Comparison of ENCODE assay signal across 9 cellular contexts in the genomic region with DNA sequence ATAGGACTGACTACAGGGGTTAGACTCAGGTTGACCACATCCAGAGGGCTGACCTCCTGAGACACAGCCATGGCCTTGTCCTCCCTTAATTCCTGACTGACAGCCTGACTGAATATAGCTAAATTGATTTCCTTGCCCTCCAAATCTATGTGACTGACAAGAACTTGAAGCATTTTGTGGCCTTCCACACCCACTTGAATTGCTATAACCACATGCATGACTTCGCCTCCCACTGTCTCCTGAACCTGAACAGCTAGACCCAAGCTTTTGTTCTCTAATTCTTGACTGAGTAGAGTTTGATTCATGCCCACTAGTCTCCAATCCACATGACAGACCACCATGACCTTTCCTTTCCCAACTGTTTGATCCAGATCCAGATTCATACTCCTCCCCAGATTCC. TPM values are rescaled to one million over a fixed set of nuclear protein-coding genes. Genes with fewer than 3 reads are reported as not detected.
"Had no signal": no experiment of that assay in that cellular context is flagged by ENCODE, and none has a peak within 500 bp of the region (broad histone marks: within the 10 kb centered on the region; RNA-seq: fewer than 3 reads in every experiment).

No MANE protein-coding gene starts in this region.

- H3K4me3 ChIP-seq: K562 had no signal

- H3K27ac Mint-ChIP-seq: IgD-negative memory B cell had no signal

- ATAC-seq: HepG2, K562 had no signal

- H3K4me1 Mint-ChIP-seq: IgD-negative memory B cell had no signal

- DNase-seq: IMR-90, KBM-7, KG1 had no signal

- H3K27ac ChIP-seq: HL-60 had no signal

- H3K27me3 Mint-ChIP-seq: IgD-negative memory B cell had no signal

RNA-seq across cellular contexts. Expression of a gene that starts 3.1 kb away (rescaled TPM):
- total RNA-seq: HepG2, HT-29, HT1080, IMR-90, K562 had no signal
- polyA plus RNA-seq: HepG2, IgD-negative memory B cell, K562 had no signal

RNA-seq across cellular contexts. Expression of a gene that starts 31.7 kb away (rescaled TPM):
- total RNA-seq: HepG2, HT-29, IMR-90, K562 had no signal
- polyA plus RNA-seq: IgD-negative memory B cell, K562 had no signal

RNA-seq across cellular contexts. Expression of a gene that starts 57.3 kb away (rescaled TPM):
- total RNA-seq: HepG2, HT-29, HT1080, IMR-90, K562 had no signal
- polyA plus RNA-seq: HepG2, IgD-negative memory B cell, IMR-90, K562 had no signal
